In genomic region chr3:15303216-15303615, GRCh38 we compare ENCODE assay signal across 11 cellular contexts.
"Had no signal": no experiment of that assay in that cellular context is flagged by ENCODE, and none has a peak within 500 bp of the region (broad histone marks: within the 10 kb centered on the region; RNA-seq: fewer than 3 reads in every experiment).

No MANE protein-coding gene starts in this region.

- H3K9ac ChIP-seq: SK-N-SH had no signal

- H3K4me3 ChIP-seq: heart right ventricle, skin epidermis had no signal

- H3K4me2 ChIP-seq: SK-N-SH had no signal

- H3K9me3 Mint-ChIP-seq: activated naive CD8-positive, alpha-beta T cell treated with anti-CD3 and anti-CD28 coated beads for 36 hours had no signal

- H3K9me3 ChIP-seq: heart right ventricle, SK-N-SH had no signal

- H3K27me3 Mint-ChIP-seq: activated naive CD8-positive, alpha-beta T cell treated with anti-CD3 and anti-CD28 coated beads for 36 hours had no signal

- H3K27me3 ChIP-seq: heart right ventricle had no signal

- H3K4me3 Mint-ChIP-seq: activated naive CD8-positive, alpha-beta T cell treated with anti-CD3 and anti-CD28 coated beads for 36 hours had no signal

- H3K27ac ChIP-seq: heart right ventricle had no signal

- DNase-seq: activated CD4-positive, alpha-beta T cell treated with anti-CD3 and anti-CD28 coated beads, Interleukin-2, amount 50 U/mL, for 48 hours; activated CD8-positive, alpha-beta memory T cell treated with anti-CD3 and anti-CD28 coated beads, Interleukin-2, amount 50 U/mL, for 48 hours; activated naive CD8-positive, alpha-beta T cell treated with anti-CD3 and anti-CD28 coated beads for 36 hours; anterior cingulate cortex; foreskin melanocyte; heart right ventricle; mesendoderm; SK-N-SH; stimulated activated CD4-positive, alpha-beta T cell treated with anti-CD3 and anti-CD28 coated beads, Interleukin-4, amount 100 ng/mL, for 4 hours; T-helper 2 cell had no signal
